Comparison of ENCODE assay signal across 1 cellular context in the genomic region with DNA sequence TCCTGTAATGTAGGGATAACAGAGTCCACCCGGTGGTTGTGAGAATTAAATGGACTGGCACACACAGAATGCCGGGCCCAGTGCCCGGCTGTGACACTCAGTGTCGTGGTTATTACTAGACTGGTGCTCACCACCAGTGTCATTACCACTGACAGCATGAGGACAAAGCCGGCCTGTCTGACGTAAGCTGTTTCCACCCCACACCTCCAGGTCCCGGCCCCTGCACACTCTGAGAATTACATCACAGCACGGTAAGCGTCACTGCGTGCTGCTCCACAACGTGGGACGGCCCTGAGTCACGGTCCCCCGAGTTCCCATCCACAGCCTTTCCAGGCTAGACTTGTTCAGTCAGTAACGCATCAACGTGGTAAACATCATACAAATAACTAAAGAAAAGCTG.
TF ChIP-seq lines count a peak whose summit lies in the region.

No MANE protein-coding gene starts in this region.

TF ChIP-seq in HCT116, 20 proteins besides CTCF, POLR2A, EP300 and RAD21 (continued from another document):
- TF ChIP-seq, protein P1, sequence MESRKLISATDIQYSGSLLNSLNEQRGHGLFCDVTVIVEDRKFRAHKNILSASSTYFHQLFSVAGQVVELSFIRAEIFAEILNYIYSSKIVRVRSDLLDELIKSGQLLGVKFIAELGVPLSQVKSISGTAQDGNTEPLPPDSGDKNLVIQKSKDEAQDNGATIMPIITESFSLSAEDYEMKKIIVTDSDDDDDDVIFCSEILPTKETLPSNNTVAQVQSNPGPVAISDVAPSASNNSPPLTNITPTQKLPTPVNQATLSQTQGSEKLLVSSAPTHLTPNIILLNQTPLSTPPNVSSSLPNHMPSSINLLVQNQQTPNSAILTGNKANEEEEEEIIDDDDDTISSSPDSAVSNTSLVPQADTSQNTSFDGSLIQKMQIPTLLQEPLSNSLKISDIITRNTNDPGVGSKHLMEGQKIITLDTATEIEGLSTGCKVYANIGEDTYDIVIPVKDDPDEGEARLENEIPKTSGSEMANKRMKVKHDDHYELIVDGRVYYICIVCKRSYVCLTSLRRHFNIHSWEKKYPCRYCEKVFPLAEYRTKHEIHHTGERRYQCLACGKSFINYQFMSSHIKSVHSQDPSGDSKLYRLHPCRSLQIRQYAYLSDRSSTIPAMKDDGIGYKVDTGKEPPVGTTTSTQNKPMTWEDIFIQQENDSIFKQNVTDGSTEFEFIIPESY (IDR thresholded peaks at IDR 0.05; ENCODE audit: extremely low read depth, insufficient replicate concordance, low read length), result no peak
TF ChIP-seq in HCT116: peak in this region for 0.
